In the genomic region with DNA sequence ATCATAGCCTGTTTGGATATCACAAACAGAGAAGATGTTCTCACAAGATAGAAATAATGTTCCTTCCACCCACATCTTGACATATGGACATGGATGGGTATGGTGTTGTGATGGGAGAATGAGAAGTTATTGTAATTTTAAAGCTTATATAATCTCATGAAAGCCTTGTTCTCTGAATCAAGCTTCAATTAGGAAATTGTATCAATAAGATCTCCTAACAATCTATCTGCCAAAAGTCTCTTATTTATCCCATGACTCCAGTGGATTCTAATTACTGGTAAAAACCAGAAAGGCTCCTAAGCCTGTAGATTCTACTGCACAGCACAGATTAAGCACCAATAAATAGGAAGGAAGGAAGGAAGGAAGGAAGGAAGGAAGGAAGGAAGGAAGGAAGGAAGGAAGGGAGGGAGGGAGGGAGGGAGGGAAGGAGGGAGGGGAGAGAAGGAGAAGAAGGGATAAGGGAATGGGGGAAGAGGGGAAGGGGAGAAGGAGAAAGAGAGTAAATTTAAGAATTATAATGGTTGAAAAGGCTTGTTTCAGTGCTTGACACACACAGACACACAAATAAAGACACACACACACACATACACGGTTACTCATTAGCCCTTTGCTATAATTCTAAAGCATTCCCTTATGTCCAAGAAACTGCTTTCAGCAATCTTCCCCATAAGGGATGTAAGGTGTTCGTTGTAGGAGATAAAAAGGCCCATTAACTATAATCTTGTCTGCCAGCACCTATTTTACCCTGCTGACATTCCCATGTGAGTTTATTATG, we compare ENCODE assay signal across 17 cellular contexts.
DNase-seq lines count a peak whose midpoint lies in the region; ATAC-seq and TF ChIP-seq lines count a peak whose summit lies in the region.
"Had no signal": no experiment of that assay in that cellular context is flagged by ENCODE, and none has a peak within 500 bp of the region (broad histone marks: within the 10 kb centered on the region; RNA-seq: fewer than 3 reads in every experiment).

No MANE protein-coding gene starts in this region.

- no peak for TF ChIP-seq RAD21 in neural cell (conservative IDR thresholded peaks at IDR 0.05)

- H3K27ac ChIP-seq in A673 (ENCODE audit: low read depth, low read length, poor library complexity, severe bottlenecking): peak overlapping the region; percentile 88
- H3K27ac ChIP-seq in SK-N-MC: peak overlapping the region; percentile 99
- H3K27ac ChIP-seq in neural cell (ENCODE audit: low read length): no peak overlapping the region
- no peak overlapping the region for H3K27ac ChIP-seq in left ventricle myocardium inferior (replicated peaks)
- H3K27ac ChIP-seq: BLaER1 treated with 17β-estradiol and CSF1 and Interleukin-3, amounts not matched to agents 10 nM and 100 nM; C4-2B had no signal

- BruUV-seq in A673 (replicated peaks; lab: Mats Ljungman, UMichigan): no TSS peak

- H3K9me2 ChIP-seq in neural cell (ENCODE audit: insufficient read depth, low read length): no peaks in the 10 kb centered on the region

- H2AFZ ChIP-seq in neural cell (ENCODE audit: low read depth, low read length): no peak overlapping the region

- TF ChIP-seq CTCF in A673 (conservative IDR thresholded peaks at IDR 0.05; ENCODE audit: low read depth, low read length): no peak
- TF ChIP-seq CTCF in neural cell (IDR thresholded peaks at IDR 0.05; ENCODE audit: poor library complexity, severe bottlenecking): no peak
- TF ChIP-seq CTCF in left ventricle myocardium inferior (IDR thresholded peaks at IDR 0.05; ENCODE audit: borderline replicate concordance): no peak
- TF ChIP-seq CTCF in type B pancreatic cell (conservative IDR thresholded peaks at IDR 0.05): no peak

- no peak overlapping the region for H3K4me3 Mint-ChIP-seq in type B pancreatic cell
- H3K4me3 Mint-ChIP-seq: B cell; CD4-positive, alpha-beta T cell; CD8-positive, alpha-beta T cell had no signal

- H4K20me1 ChIP-seq in neural cell (ENCODE audit: insufficient read depth): no peaks in the 10 kb centered on the region
- H4K20me1 ChIP-seq: BLaER1 treated with 17β-estradiol and CSF1 and Interleukin-3, amounts not matched to agents 10 nM and 100 nM had no signal

- H3K9ac ChIP-seq in SK-N-MC (ENCODE audit: insufficient read length): peak overlapping the region; percentile 42
- no peak overlapping the region for H3K9ac ChIP-seq in neural cell (ENCODE audit: low read length)
- H3K9ac ChIP-seq: BLaER1 treated with 17β-estradiol and CSF1 and Interleukin-3, amounts not matched to agents 10 nM and 100 nM had no signal

- H3K4me1 ChIP-seq in A673 (ENCODE audit: insufficient read depth, low read length, poor library complexity, severe bottlenecking) (peaks cover 32% of the 10 kb centered on the region), left ventricle myocardium inferior (no peaks in the 10 kb centered on the region)
- H3K4me1 ChIP-seq: Caco-2 had no signal

- no peak for ATAC-seq in GM19328 (IDR thresholded peaks at IDR 0.05; ENCODE audit: unreplicated experiment)
- ATAC-seq: CD8-positive, alpha-beta T cell had no signal

- H3F3A ChIP-seq in neural cell (ENCODE audit: insufficient read depth, low read length, poor library complexity, severe bottlenecking): no peaks in the 10 kb centered on the region

- H3K4me1 Mint-ChIP-seq in type B pancreatic cell (ENCODE audit: unreplicated experiment): no peaks in the 10 kb centered on the region
- H3K4me1 Mint-ChIP-seq: B cell had no signal

- no peaks in the 10 kb centered on the region for H3K36me3 ChIP-seq in A673 (ENCODE audit: insufficient read depth, low read length, poor library complexity, severe bottlenecking)
- no peaks in the 10 kb centered on the region for H3K36me3 ChIP-seq in SK-N-MC (ENCODE audit: insufficient read depth, low read length)
- H3K36me3 ChIP-seq in neural cell (ENCODE audit: insufficient read depth, low read length): no peaks in the 10 kb centered on the region
- no peaks in the 10 kb centered on the region for H3K36me3 ChIP-seq in left ventricle myocardium inferior
- H3K36me3 ChIP-seq: BLaER1 treated with 17β-estradiol and CSF1 and Interleukin-3, amounts not matched to agents 10 nM and 100 nM had no signal

- POLR2A ChIA-PET in A673 (lab: Charles Lee; ENCODE audit: low non-redundant PET): no interaction called here

- TF ChIP-seq EP300 in neural cell (conservative IDR thresholded peaks at IDR 0.05; ENCODE audit: poor library complexity, severe bottlenecking): peak; percentile 29

- H3K9me3 Mint-ChIP-seq in type B pancreatic cell: no peaks in the 10 kb centered on the region
- H3K9me3 Mint-ChIP-seq: CD4-positive, alpha-beta T cell; CD8-positive, alpha-beta T cell had no signal

- H3K27me3 Mint-ChIP-seq in type B pancreatic cell: no peaks in the 10 kb centered on the region
- H3K27me3 Mint-ChIP-seq: B cell; CD4-positive, alpha-beta T cell had no signal

- CTCF ChIA-PET in A673 (lab: Charles Lee): no interaction called here

- DNase-seq in A673 (ENCODE audit: low spot score) (peak; percentile 93), SK-N-MC (ENCODE audit: low read depth, low spot score) (peak; percentile 87), left ventricle myocardium inferior (no peak), type B pancreatic cell (ENCODE audit: extremely low spot score, unreplicated experiment) (no peak)
- DNase-seq: 8988T; AML-193; Caco-2; Calu3; CD4-positive, alpha-beta T cell; CD8-positive, alpha-beta T cell; DMS79 treated with DMSO at 0.1 percent for 48 hours; GF-D8 had no signal

- H3K27me3 ChIP-seq in A673 (replicated peaks; ENCODE audit: insufficient read depth, low read depth, low read length, poor library complexity): no peaks in the 10 kb centered on the region
- no peaks in the 10 kb centered on the region for H3K27me3 ChIP-seq in neural cell (ENCODE audit: insufficient read depth, low read depth, low read length)
- H3K27me3 ChIP-seq in left ventricle myocardium inferior (ENCODE audit: low read depth): no peaks in the 10 kb centered on the region
- H3K27me3 ChIP-seq: BLaER1 treated with 17β-estradiol and CSF1 and Interleukin-3, amounts not matched to agents 10 nM and 100 nM had no signal

- H3K36me3 Mint-ChIP-seq in type B pancreatic cell: no peaks in the 10 kb centered on the region
- H3K36me3 Mint-ChIP-seq: CD8-positive, alpha-beta T cell had no signal

- no peak overlapping the region for H3K4me3 ChIP-seq in A673 (ENCODE audit: low read depth, low read length, poor library complexity, severe bottlenecking)
- peak overlapping the region; percentile 57 for H3K4me3 ChIP-seq in SK-N-MC
- H3K4me3 ChIP-seq in neural cell (ENCODE audit: low read length): no peak overlapping the region
- no peak overlapping the region for H3K4me3 ChIP-seq in left ventricle myocardium inferior
- H3K4me3 ChIP-seq: BLaER1 treated with 17β-estradiol and CSF1 and Interleukin-3, amounts not matched to agents 10 nM and 100 nM had no signal

- H3K27ac Mint-ChIP-seq in type B pancreatic cell: no peak overlapping the region
- H3K27ac Mint-ChIP-seq: B cell; CD4-positive, alpha-beta T cell; CD8-positive, alpha-beta T cell had no signal

- H3K79me2 ChIP-seq in neural cell (replicated peaks; ENCODE audit: insufficient read depth, low read length): no peaks in the 10 kb centered on the region

- intact Hi-C loops in A673 (cut with micrococcal nuclease; ENCODE audit: unreplicated experiment) (loop anchor here (1.0 to 5.0 kb wide), 3 partner anchors 76 to 1133 kb away; no protein-coding TSS in a partner anchor), left ventricle myocardium inferior (cut with micrococcal nuclease) (no loop called here)

- H3K4me2 ChIP-seq in neural cell (ENCODE audit: low read length): no peak overlapping the region
- H3K4me2 ChIP-seq: BLaER1 treated with 17β-estradiol and CSF1 and Interleukin-3, amounts not matched to agents 10 nM and 100 nM had no signal

- no peaks in the 10 kb centered on the region for H3K9me3 ChIP-seq in A673 (ENCODE audit: low read depth, low read length, poor library complexity, severe bottlenecking)
- no peaks in the 10 kb centered on the region for H3K9me3 ChIP-seq in SK-N-MC (ENCODE audit: low read depth, low read length)
- H3K9me3 ChIP-seq in neural cell (ENCODE audit: low read length): no peaks in the 10 kb centered on the region
- no peaks in the 10 kb centered on the region for H3K9me3 ChIP-seq in left ventricle myocardium inferior (replicated peaks)
- H3K9me3 ChIP-seq: BLaER1 treated with 17β-estradiol and CSF1 and Interleukin-3, amounts not matched to agents 10 nM and 100 nM; Caco-2 had no signal

TF ChIP-seq in neural cell, 6 proteins besides CTCF, POLR2A, EP300 and RAD21:
- TF ChIP-seq POLR2AphosphoS5 (IDR thresholded peaks at IDR 0.05) (peak; percentile 22), MXI1 (conservative IDR thresholded peaks at IDR 0.05; ENCODE audit: poor library complexity, severe bottlenecking) (no peak)

Comparison
In these comparisons a context has a peak if more than half of its experiments do, and no peak if none do; other contexts are left out.
1. DNase-seq: peak in A673 (single experiment) and SK-N-MC (single experiment); none in left ventricle myocardium inferior (single experiment) and type B pancreatic cell (single experiment).
2. H3K27ac ChIP-seq: peak in A673 (single experiment) and SK-N-MC (single experiment); none in neural cell (single experiment) and left ventricle myocardium inferior (single experiment).